ENCODE assay signal across 20 cellular contexts in the genomic region with DNA sequence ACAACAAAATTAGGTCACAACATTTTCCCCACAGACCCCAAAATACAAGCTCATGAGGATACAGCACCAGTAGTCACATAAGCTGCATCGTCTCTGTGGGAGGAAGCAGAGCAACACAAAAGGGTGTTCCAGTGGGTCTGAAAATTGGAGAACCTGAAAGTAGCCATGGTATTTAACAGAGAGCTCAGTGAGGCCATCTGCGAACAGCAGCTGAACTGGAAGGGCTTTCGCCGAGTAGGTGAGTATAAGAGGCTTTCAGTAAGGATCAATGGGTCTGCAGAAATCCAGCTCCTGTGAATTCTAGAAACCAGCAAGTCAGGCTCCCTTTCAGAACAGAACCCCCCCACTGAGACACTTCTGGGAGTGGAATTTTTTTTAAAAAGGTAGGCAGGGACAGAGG.
DNase-seq lines count a peak whose midpoint lies in the region; ATAC-seq and TF ChIP-seq lines count a peak whose summit lies in the region.
"Had no signal": no experiment of that assay in that cellular context is flagged by ENCODE, and none has a peak within 500 bp of the region (broad histone marks: within the 10 kb centered on the region; RNA-seq: fewer than 3 reads in every experiment).

No MANE protein-coding gene starts in this region.

- peak overlapping the region; percentile 83 for H2AFZ ChIP-seq in H9 (ENCODE audit: low read length)

- no peak overlapping the region for H2BK15ac ChIP-seq in H9 (ENCODE audit: low read depth, low read length)

- 0 out of 2 replicates have a peak, but pooled peaks cover 3% of the 10 kb centered on the region for H3K4me1 ChIP-seq in H9 (ENCODE audit: insufficient read depth, low read length)
- H3K4me1 ChIP-seq: BE2C had no signal

- no peaks in the 10 kb centered on the region for H3K36me3 Mint-ChIP-seq in H9 (ENCODE audit: insufficient read depth in 1 of 3, low read depth in 3 of 3)
- no peaks in the 10 kb centered on the region for H3K36me3 Mint-ChIP-seq in dendritic cell treated with granulocyte-macrophage colony-stimulating factor and Interleukin-4, amounts not matched to agents 40 ng/mL and 50 ng/mL, for 4 days (ENCODE audit: low read depth)
- H3K36me3 Mint-ChIP-seq in stimulated activated memory B cell treated with anti-CD40 and anti-IgM and Interleukin-4, amounts not matched to agents 10 μg/mL and 1 μg/mL and 100 μg/mL, for 72 hours, result no peaks in the 10 kb centered on the region
- peaks cover 6% of the 10 kb centered on the region for H3K36me3 Mint-ChIP-seq in MCF 10A (ENCODE audit: insufficient read depth, unreplicated experiment)

- no peak overlapping the region for H3T11ph ChIP-seq in H9 (ENCODE audit: low read length)

- H3K4me3 Mint-ChIP-seq in H9 (no peak overlapping the region), MCF 10A (ENCODE audit: unreplicated experiment) (no peak overlapping the region)
- H3K4me3 Mint-ChIP-seq in dendritic cell treated with granulocyte-macrophage colony-stimulating factor and Interleukin-4, amounts not matched to agents 40 ng/mL and 50 ng/mL, for 4 days, result peak overlapping the region; percentile 20
- H3K4me3 Mint-ChIP-seq in stimulated activated memory B cell treated with anti-CD40 and anti-IgM and Interleukin-4, amounts not matched to agents 10 μg/mL and 1 μg/mL and 100 μg/mL, for 72 hours, result no peak overlapping the region

- H2BK120ac ChIP-seq in H9 (ENCODE audit: low read depth, low read length, poor library complexity, severe bottlenecking), result no peak overlapping the region

- intact Hi-C loops in dendritic cell treated with granulocyte-macrophage colony-stimulating factor and Interleukin-4, amounts not matched to agents 40 ng/mL and 50 ng/mL, for 4 days (cut with micrococcal nuclease), result no loop called here
- intact Hi-C loops in MCF 10A (cut with micrococcal nuclease), result no loop called here

- H2BK20ac ChIP-seq in H9 (ENCODE audit: low read depth, low read length, poor library complexity, severe bottlenecking), result no peak overlapping the region

- no peak overlapping the region for H2BK12ac ChIP-seq in H9 (ENCODE audit: insufficient read length, low read depth, low read length)

- no peak overlapping the region for H3K4ac ChIP-seq in H9 (ENCODE audit: low read depth, low read length)

- no peaks in the 10 kb centered on the region for H3K23me2 ChIP-seq in H9 (ENCODE audit: insufficient read length, low read depth, low read length, poor library complexity, severe bottlenecking)

- H3K27me3 ChIP-seq in H9 (ENCODE audit: insufficient read depth, low read length), result no peaks in the 10 kb centered on the region
- H3K27me3 ChIP-seq: BE2C had no signal

- no peak overlapping the region for H3K56ac ChIP-seq in H9 (ENCODE audit: insufficient read length, low read depth, low read length)

- H4K91ac ChIP-seq in H9 (ENCODE audit: insufficient read length, low read depth, low read length), result no peak overlapping the region

- no peak overlapping the region for H3K23ac ChIP-seq in H9 (ENCODE audit: insufficient read length, low read depth, low read length)

- DNase-seq in H9 (no peak), NOMO-1 (lab: John Stamatoyannopoulos, UW; ENCODE audit: unreplicated experiment in 2 of 2) (peak; percentile 61 to 78), midbrain (lab: John Stamatoyannopoulos, UW) (no peak), NCI-H2029 (lab: John Stamatoyannopoulos, UW) (no peak), MCF 10A (ENCODE audit: unreplicated experiment) (no peak)
- DNase-seq: ACHN; BE2C; COR-L47; DMS53; MM.1S; NCI-H1417 treated with DMSO at 0.1 percent for 48 hours; NCI-H2029 treated with DMSO at 0.1 percent for 48 hours; NK-92 treated with Interleukin-12 subunit alpha and Interleukin-12 subunit beta, amount 100 ng/mL, for 24 hours; Right ventricle myocardium superior; SK-N-SH had no signal

- BruUV-seq in MCF 10A (replicated peaks; lab: Mats Ljungman, UMichigan), result no TSS peak

- H2BK5ac ChIP-seq in H9 (ENCODE audit: insufficient read length, low read length), result no peak overlapping the region

- H3K4me1 Mint-ChIP-seq in H9 (peaks cover 8% of the 10 kb centered on the region in 2 experiments), MCF 10A (ENCODE audit: insufficient read depth, unreplicated experiment) (no peaks in the 10 kb centered on the region)
- peaks cover 21% of the 10 kb centered on the region for H3K4me1 Mint-ChIP-seq in dendritic cell treated with granulocyte-macrophage colony-stimulating factor and Interleukin-4, amounts not matched to agents 40 ng/mL and 50 ng/mL, for 4 days (ENCODE audit: low read depth)
- H3K4me1 Mint-ChIP-seq in stimulated activated memory B cell treated with anti-CD40 and anti-IgM and Interleukin-4, amounts not matched to agents 10 μg/mL and 1 μg/mL and 100 μg/mL, for 72 hours, result peaks cover 6% of the 10 kb centered on the region

- no peak overlapping the region for H4K8ac ChIP-seq in H9 (replicated peaks; ENCODE audit: insufficient read length, low read depth, low read length)

- TF ChIP-seq CTCF in H9 (conservative IDR thresholded peaks at IDR 0.05) (no peak), MCF 10A (IDR thresholded peaks at IDR 0.05; ENCODE audit: unreplicated experiment) (no peak)

- H3K14ac ChIP-seq in H9 (ENCODE audit: insufficient read depth, low read length), result no peak overlapping the region

- POLR2A ChIA-PET in MCF 10A (lab: Yijun Ruan, JAX), result no interaction called here

- H3K9me3 Mint-ChIP-seq in H9 (no peaks in the 10 kb centered on the region), MCF 10A (ENCODE audit: unreplicated experiment) (no peaks in the 10 kb centered on the region)
- H3K9me3 Mint-ChIP-seq in dendritic cell treated with granulocyte-macrophage colony-stimulating factor and Interleukin-4, amounts not matched to agents 40 ng/mL and 50 ng/mL, for 4 days, result no peaks in the 10 kb centered on the region
- no peaks in the 10 kb centered on the region for H3K9me3 Mint-ChIP-seq in stimulated activated memory B cell treated with anti-CD40 and anti-IgM and Interleukin-4, amounts not matched to agents 10 μg/mL and 1 μg/mL and 100 μg/mL, for 72 hours

- H3K79me1 ChIP-seq in H9 (ENCODE audit: insufficient read depth, low read depth, low read length, poor library complexity, severe bottlenecking), result no peaks in the 10 kb centered on the region

- no peak overlapping the region for H2AK5ac ChIP-seq in H9 (ENCODE audit: insufficient read length, low read length)

- H3K79me2 ChIP-seq in H9 (ENCODE audit: insufficient read depth, low read length), result no peaks in the 10 kb centered on the region

- CTCF ChIA-PET in MCF 10A (lab: Yijun Ruan, JAX), result interaction anchor here (0.6 kb wide), 1 partner anchor 18 kb away, joined by 3 read pairs; no protein-coding TSS in a partner anchor

- no peak overlapping the region for H3K27ac ChIP-seq in H9 (ENCODE audit: insufficient read length, low read depth, low read length)

- no peak overlapping the region for H4K5ac ChIP-seq in H9 (ENCODE audit: insufficient read length, low read depth, low read length)

- no peak overlapping the region for H3K18ac ChIP-seq in H9 (ENCODE audit: insufficient read length, low read depth, low read length)

- WGBS in H9 (ENCODE audit: extremely low coverage, insufficient read length, low lambda C conversion rate), result no CpG with 5 or more reads among the region's 4 CpGs

- no peaks in the 10 kb centered on the region for H3K9me3 ChIP-seq in H9 (ENCODE audit: control insufficient read depth, low read depth, low read length)
- H3K9me3 ChIP-seq: BE2C, SK-N-SH had no signal

- no peaks in the 10 kb centered on the region for H4K20me1 ChIP-seq in H9 (ENCODE audit: control insufficient read depth, insufficient read depth, insufficient read length)

- ATAC-seq in stimulated activated memory B cell treated with anti-CD40 and anti-IgM and Interleukin-4, amounts not matched to agents 10 μg/mL and 1 μg/mL and 100 μg/mL, for 72 hours, result peak; percentile 64
- no peak for ATAC-seq in HG02840 (IDR thresholded peaks at IDR 0.05; ENCODE audit: low FRiP score, unreplicated experiment)
- ATAC-seq: HCT116, Panc1 had no signal

- H3K27ac Mint-ChIP-seq in H9, result peak overlapping the region; percentile 23 to 83 (median 44); a peak in 4 of 7 replicates
- H3K27ac Mint-ChIP-seq in dendritic cell treated with granulocyte-macrophage colony-stimulating factor and Interleukin-4, amounts not matched to agents 40 ng/mL and 50 ng/mL, for 4 days, result peak overlapping the region; percentile 68
- peak overlapping the region; percentile 41 for H3K27ac Mint-ChIP-seq in stimulated activated memory B cell treated with anti-CD40 and anti-IgM and Interleukin-4, amounts not matched to agents 10 μg/mL and 1 μg/mL and 100 μg/mL, for 72 hours
- H3K27ac Mint-ChIP-seq in MCF 10A (ENCODE audit: low read depth, unreplicated experiment), result no peak overlapping the region

- H3K4me2 ChIP-seq in H9 (ENCODE audit: insufficient read depth, insufficient read length, low read length), result no peak overlapping the region
- H3K4me2 ChIP-seq: SK-N-SH had no signal

- peaks cover 2% of the 10 kb centered on the region; the same call in 1 of the 2 replicates for H3K27me3 Mint-ChIP-seq in H9 (ENCODE audit: low read depth)
- peaks cover 1% of the 10 kb centered on the region for H3K27me3 Mint-ChIP-seq in dendritic cell treated with granulocyte-macrophage colony-stimulating factor and Interleukin-4, amounts not matched to agents 40 ng/mL and 50 ng/mL, for 4 days
- H3K27me3 Mint-ChIP-seq in stimulated activated memory B cell treated with anti-CD40 and anti-IgM and Interleukin-4, amounts not matched to agents 10 μg/mL and 1 μg/mL and 100 μg/mL, for 72 hours, result no peaks in the 10 kb centered on the region
- no peaks in the 10 kb centered on the region for H3K27me3 Mint-ChIP-seq in MCF 10A (ENCODE audit: insufficient read depth, unreplicated experiment)

- no peak overlapping the region for H3K9ac ChIP-seq in H9 (ENCODE audit: extremely low read depth, insufficient read length, low read length)
- H3K9ac ChIP-seq: SK-N-SH had no signal

Comparison
In these comparisons a context has a peak if more than half of its experiments do, and no peak if none do; other contexts are left out.
1. DNase-seq: peak in NOMO-1 (2 of 2); none in H9 (single experiment), midbrain (single experiment), NCI-H2029 (single experiment) and MCF 10A (single experiment).